8 cellular contexts compared by ENCODE assay signal in genomic region chr12:120367252-120367923, GRCh38. TPM values are rescaled to one million over a fixed set of nuclear protein-coding genes. Genes with fewer than 3 reads are reported as not detected.
DNase-seq lines count a peak whose midpoint lies in the region; ATAC-seq and TF ChIP-seq lines count a peak whose summit lies in the region.

No MANE protein-coding gene starts in this region.

- no peak for ATAC-seq in GM19467 (IDR thresholded peaks at IDR 0.05; ENCODE audit: unreplicated experiment)
- no peak for ATAC-seq in HG03139 (IDR thresholded peaks at IDR 0.05; ENCODE audit: unreplicated experiment)

- peaks cover 58% of the 10 kb centered on the region for H3K79me2 ChIP-seq in neural cell (replicated peaks; ENCODE audit: insufficient read depth, low read length)

- intact Hi-C loops in colonic mucosa (cut with DNase I): no loop called here

- peaks cover 15% of the 10 kb centered on the region for H3F3A ChIP-seq in neural cell (ENCODE audit: insufficient read depth, low read length, poor library complexity, severe bottlenecking)

- DNase-seq in GM10266 (ENCODE audit: extremely low spot score) (no peak), NCI-H1092 treated with DMSO at 0.1 percent for 48 hours (lab: John Stamatoyannopoulos, UW) (peak; percentile 8), colonic mucosa (peak; percentile 53)
- DNase-seq in activated CD4-positive, CD25-positive, alpha-beta regulatory T cell treated with anti-CD3 and anti-CD28 coated beads, Interleukin-2, amount 50 U/mL, for 72 hours: no peak
- no peak for DNase-seq in NK-92 treated with Interleukin-12 subunit alpha and Interleukin-12 subunit beta, amount 100 ng/mL, for 24 hours (lab: John Stamatoyannopoulos, UW)

- peak; percentile 45 for TF ChIP-seq RAD21 in neural cell (conservative IDR thresholded peaks at IDR 0.05)

- peak overlapping the region in 1 of 2 donors; percentile 12 for H3K9ac ChIP-seq in colonic mucosa (ENCODE audit: low read depth in 2 of 2, low read length in 2 of 2)
- peak overlapping the region; percentile 91 for H3K9ac ChIP-seq in neural cell (ENCODE audit: low read length)

- H3K27me3 ChIP-seq in colonic mucosa: peaks cover 23% of the 10 kb centered on the region
- no peaks in the 10 kb centered on the region for H3K27me3 ChIP-seq in neural cell (ENCODE audit: insufficient read depth, low read depth, low read length)

- H3K36me3 ChIP-seq in colonic mucosa: no peaks in the 10 kb centered on the region
- H3K36me3 ChIP-seq in neural cell (ENCODE audit: insufficient read depth, low read length): peaks cover 2% of the 10 kb centered on the region

- H3K27ac ChIP-seq in colonic mucosa (no peak overlapping the region), neural cell (ENCODE audit: low read length) (peak overlapping the region; percentile 77)

- H3K4me3 ChIP-seq in colonic mucosa (no peak overlapping the region), neural cell (ENCODE audit: low read length) (peak overlapping the region; percentile 80)

- H3K9me2 ChIP-seq in neural cell (ENCODE audit: insufficient read depth, low read length): no peaks in the 10 kb centered on the region

- no peaks in the 10 kb centered on the region for H3K4me1 ChIP-seq in colonic mucosa

- peak overlapping the region; percentile 99 for H3K4me2 ChIP-seq in neural cell (ENCODE audit: low read length)

- no peak for TF ChIP-seq EP300 in neural cell (conservative IDR thresholded peaks at IDR 0.05; ENCODE audit: poor library complexity, severe bottlenecking)

- peak; percentile 50 for TF ChIP-seq CTCF in GM10266 (IDR thresholded peaks at IDR 0.05; ENCODE audit: control insufficient read depth, insufficient read depth, low read depth, missing control alignments)
- no peak for TF ChIP-seq CTCF in colonic mucosa (IDR thresholded peaks at IDR 0.05)
- peak; percentile 80 for TF ChIP-seq CTCF in neural cell (IDR thresholded peaks at IDR 0.05; ENCODE audit: poor library complexity, severe bottlenecking)

- no peaks in the 10 kb centered on the region for H4K20me1 ChIP-seq in neural cell (ENCODE audit: insufficient read depth)

- H3K9me3 ChIP-seq in colonic mucosa (no peaks in the 10 kb centered on the region), neural cell (ENCODE audit: low read length) (no peaks in the 10 kb centered on the region)

- H2AFZ ChIP-seq in neural cell (ENCODE audit: low read depth, low read length): no peak overlapping the region

TF ChIP-seq in neural cell, 6 proteins besides CTCF, POLR2A, EP300 and RAD21:
- TF ChIP-seq SMC3 (conservative IDR thresholded peaks at IDR 0.05; ENCODE audit: poor library complexity): peak; percentile 65
- no peak for TF ChIP-seq REST (IDR thresholded peaks at IDR 0.05; ENCODE audit: borderline replicate concordance)

RNA-seq across cellular contexts. Expression of gene MSI1, which starts 1.6 kb away (rescaled TPM):
- total RNA-seq in colonic mucosa: 10 to 100 TPM in 1 of 2 donors, 1 to 10 TPM in 1; 3.8 to 11.7 TPM
- polyA plus RNA-seq in neural cell: 7.5 and 9.2 TPM in 2 replicates
- polyA minus RNA-seq in neural cell: 17.6 and 19.7 TPM in 2 replicates

RNA-seq across cellular contexts. Expression of gene PLA2G1B, which starts 39.8 kb away (rescaled TPM):
- 1 to 10 TPM in 1 of 2 donors, not detected in 1; 5.0 TPM for total RNA-seq in colonic mucosa
- polyA plus RNA-seq in neural cell: not detected in 2 replicates
- polyA minus RNA-seq in neural cell: not detected in 2 replicates

Comparison
In these comparisons a context has a peak if more than half of its experiments do, and no peak if none do; other contexts are left out.
1. DNase-seq: peak in NCI-H1092 treated with DMSO at 0.1 percent for 48 hours (single experiment) and colonic mucosa (single experiment); none in GM10266 (single experiment), activated CD4-positive, CD25-positive, alpha-beta regulatory T cell treated with anti-CD3 and anti-CD28 coated beads, Interleukin-2, amount 50 U/mL, for 72 hours (single experiment) and NK-92 treated with Interleukin-12 subunit alpha and Interleukin-12 subunit beta, amount 100 ng/mL, for 24 hours (single experiment).